ENCODE assay signal across 15 cellular contexts in the genomic region with DNA sequence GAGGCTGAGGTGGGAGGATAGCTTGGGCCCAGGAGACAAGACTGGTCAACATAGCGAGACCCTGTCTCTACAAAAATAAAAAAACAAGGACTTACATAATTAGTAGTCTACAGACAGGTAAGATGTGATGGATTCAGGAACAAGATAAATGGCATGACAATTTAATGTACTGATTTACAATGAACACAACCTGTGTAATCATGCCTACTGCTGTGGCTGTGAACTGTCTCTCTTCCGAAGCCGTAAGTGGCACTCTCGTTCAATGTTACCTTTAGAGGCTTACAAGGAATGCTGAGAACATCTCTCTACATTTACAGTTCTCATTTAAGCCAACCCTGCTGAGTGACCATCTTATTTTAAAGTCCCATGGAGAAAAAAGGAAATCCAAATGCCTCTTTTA.
DNase-seq lines count a peak whose midpoint lies in the region; TF ChIP-seq lines count a peak whose summit lies in the region.
"Had no signal": no experiment of that assay in that cellular context is flagged by ENCODE, and none has a peak within 500 bp of the region (broad histone marks: within the 10 kb centered on the region; RNA-seq: fewer than 3 reads in every experiment).

No MANE protein-coding gene starts in this region.

- H3K27me3 ChIP-seq in H9 (ENCODE audit: insufficient read depth, low read length) (no peaks in the 10 kb centered on the region), HUES48 (ENCODE audit: control insufficient read depth, insufficient read depth, low read length) (no peaks in the 10 kb centered on the region), mesendoderm (ENCODE audit: insufficient read depth, low read length, poor library complexity) (no peaks in the 10 kb centered on the region)

- H3K56ac ChIP-seq in H9 (ENCODE audit: insufficient read length, low read depth, low read length) = no peak overlapping the region
- H3K56ac ChIP-seq in mesendoderm (ENCODE audit: low read length) = peak overlapping the region; percentile 89

- H3K79me1 ChIP-seq in H9 (ENCODE audit: insufficient read depth, low read depth, low read length, poor library complexity, severe bottlenecking) (no peaks in the 10 kb centered on the region), mesendoderm (ENCODE audit: low read length) (no peaks in the 10 kb centered on the region)

- H3K9ac ChIP-seq in H9 (ENCODE audit: extremely low read depth, insufficient read length, low read length) = no peak overlapping the region
- no peak overlapping the region for H3K9ac ChIP-seq in HUES48 (ENCODE audit: low read depth, low read length)
- no peak overlapping the region for H3K9ac ChIP-seq in mesendoderm (ENCODE audit: low read length)

- intact Hi-C loops in dendritic cell treated with granulocyte-macrophage colony-stimulating factor and Interleukin-4, amounts not matched to agents 40 ng/mL and 50 ng/mL, for 4 days (cut with micrococcal nuclease) = loop anchor here (5.0 kb wide), 2 partner anchors 41 to 44 kb away; no protein-coding TSS in a partner anchor

- no peak overlapping the region for H2BK5ac ChIP-seq in H9 (ENCODE audit: insufficient read length, low read length)
- peak overlapping the region; percentile 100 for H2BK5ac ChIP-seq in mesendoderm (ENCODE audit: low read length)

- no peak overlapping the region for H3K4me3 Mint-ChIP-seq in H9
- no peak overlapping the region for H3K4me3 Mint-ChIP-seq in dendritic cell treated with granulocyte-macrophage colony-stimulating factor and Interleukin-4, amounts not matched to agents 40 ng/mL and 50 ng/mL, for 4 days
- H3K4me3 Mint-ChIP-seq: CD4-positive, CD25-positive, alpha-beta regulatory T cell; CD8-positive, alpha-beta memory T cell; GM23338 had no signal

- no CpG with 5 or more reads among the region's 4 CpGs for WGBS in H9 (ENCODE audit: extremely low coverage, insufficient read length, low lambda C conversion rate)
- WGBS in mesendoderm (ENCODE audit: extremely low coverage, insufficient coverage, low lambda C conversion rate) = no CpG with 5 or more reads among the region's 4 CpGs

- no peaks in the 10 kb centered on the region for H4K20me1 ChIP-seq in H9 (ENCODE audit: control insufficient read depth, insufficient read depth, insufficient read length)

- H3K9me3 ChIP-seq in H9 (ENCODE audit: control insufficient read depth, low read depth, low read length) (no peaks in the 10 kb centered on the region), HUES48 (ENCODE audit: control insufficient read depth, insufficient read depth, low read length) (no peaks in the 10 kb centered on the region)
- H3K9me3 ChIP-seq: BE2C had no signal

- H4K8ac ChIP-seq in H9 (replicated peaks; ENCODE audit: insufficient read length, low read depth, low read length) = no peak overlapping the region
- H4K8ac ChIP-seq in mesendoderm (ENCODE audit: low read depth, low read length) = peak overlapping the region; percentile 93

- H3K79me2 ChIP-seq in H9 (ENCODE audit: insufficient read depth, low read length) (no peaks in the 10 kb centered on the region), mesendoderm (ENCODE audit: control insufficient read depth, insufficient read depth, low read length) (no peaks in the 10 kb centered on the region)

- H2BK20ac ChIP-seq in H9 (ENCODE audit: low read depth, low read length, poor library complexity, severe bottlenecking) = no peak overlapping the region

- no peak overlapping the region for H3K14ac ChIP-seq in H9 (ENCODE audit: insufficient read depth, low read length)

- no peaks in the 10 kb centered on the region for H3K36me3 Mint-ChIP-seq in H9 (ENCODE audit: insufficient read depth in 1 of 3, low read depth in 3 of 3)
- H3K36me3 Mint-ChIP-seq in dendritic cell treated with granulocyte-macrophage colony-stimulating factor and Interleukin-4, amounts not matched to agents 40 ng/mL and 50 ng/mL, for 4 days (ENCODE audit: low read depth) = no peaks in the 10 kb centered on the region
- H3K36me3 Mint-ChIP-seq: CD4-positive, CD25-positive, alpha-beta regulatory T cell had no signal

- H4K91ac ChIP-seq in H9 (ENCODE audit: insufficient read length, low read depth, low read length) = no peak overlapping the region

- H2BK15ac ChIP-seq in H9 (ENCODE audit: low read depth, low read length) (no peak overlapping the region), mesendoderm (replicated peaks; ENCODE audit: low read depth) (no peak overlapping the region)

- H3K27ac Mint-ChIP-seq in H9 = no peak overlapping the region
- peak overlapping the region; percentile 92 for H3K27ac Mint-ChIP-seq in dendritic cell treated with granulocyte-macrophage colony-stimulating factor and Interleukin-4, amounts not matched to agents 40 ng/mL and 50 ng/mL, for 4 days
- H3K27ac Mint-ChIP-seq: CD4-positive, CD25-positive, alpha-beta regulatory T cell; GM23338 had no signal

- peaks cover 14 to 21% of the 10 kb centered on the region in 2 experiments for H3K4me1 Mint-ChIP-seq in H9
- peaks cover 36% of the 10 kb centered on the region for H3K4me1 Mint-ChIP-seq in dendritic cell treated with granulocyte-macrophage colony-stimulating factor and Interleukin-4, amounts not matched to agents 40 ng/mL and 50 ng/mL, for 4 days (ENCODE audit: low read depth)
- H3K4me1 Mint-ChIP-seq: CD4-positive, CD25-positive, alpha-beta regulatory T cell; CD8-positive, alpha-beta memory T cell had no signal

- no peak overlapping the region for H2BK12ac ChIP-seq in H9 (ENCODE audit: insufficient read length, low read depth, low read length)

- DNase-seq in H9 = no peak
- peak; percentile 39 for DNase-seq in mesendoderm
- DNase-seq in epidermal melanocyte (ENCODE audit: insufficient read length, low spot score) = no peak
- DNase-seq in activated effector memory CD4-positive, alpha-beta T cell treated with anti-CD3 and anti-CD28 coated beads, Interleukin-2, amount 50 U/mL, for 16 hours = no peak
- DNase-seq in DMS 273 treated with DMSO at 0.1 percent for 48 hours (lab: John Stamatoyannopoulos, UW) = no peak
- DNase-seq: ACHN; BE2C; C1 segment of cervical spinal cord; CD4-positive, CD25-positive, alpha-beta regulatory T cell; CD8-positive, alpha-beta memory T cell; COR-L47; H7 had no signal

- H3K4me2 ChIP-seq in H9 (ENCODE audit: insufficient read depth, insufficient read length, low read length) = no peak overlapping the region
- H3K4me2 ChIP-seq in mesendoderm (ENCODE audit: low read length) = no peak overlapping the region
- H3K4me2 ChIP-seq: GM23338 had no signal

- peak overlapping the region; percentile 40 for H2AFZ ChIP-seq in H9 (ENCODE audit: low read length)
- H2AFZ ChIP-seq: GM23338 had no signal

- H3T11ph ChIP-seq in H9 (ENCODE audit: low read length) = no peak overlapping the region

- H3K9me3 Mint-ChIP-seq in H9 = no peaks in the 10 kb centered on the region
- no peaks in the 10 kb centered on the region for H3K9me3 Mint-ChIP-seq in dendritic cell treated with granulocyte-macrophage colony-stimulating factor and Interleukin-4, amounts not matched to agents 40 ng/mL and 50 ng/mL, for 4 days
- H3K9me3 Mint-ChIP-seq: CD8-positive, alpha-beta memory T cell; GM23338 had no signal

- H3K4ac ChIP-seq in H9 (ENCODE audit: low read depth, low read length) (no peak overlapping the region), mesendoderm (ENCODE audit: low read depth, low read length) (peak overlapping the region; percentile 81)

- H3K4me1 ChIP-seq in H9 (ENCODE audit: insufficient read depth, low read length) = no peaks in the 10 kb centered on the region
- H3K4me1 ChIP-seq in HUES48 (ENCODE audit: control insufficient read depth, insufficient read depth, low read length) = peaks cover 23% of the 10 kb centered on the region
- H3K4me1 ChIP-seq in mesendoderm (ENCODE audit: control insufficient read depth, low read depth, low read length) = peaks cover 12% of the 10 kb centered on the region
- H3K4me1 ChIP-seq: BE2C had no signal

- no peak overlapping the region for H2AK5ac ChIP-seq in H9 (ENCODE audit: insufficient read length, low read length)
- H2AK5ac ChIP-seq in mesendoderm (ENCODE audit: low read length) = peak overlapping the region; percentile 77

- no peaks in the 10 kb centered on the region for H3K36me3 ChIP-seq in HUES48 (ENCODE audit: control insufficient read depth, insufficient read depth, low read length)
- no peaks in the 10 kb centered on the region for H3K36me3 ChIP-seq in mesendoderm (ENCODE audit: control insufficient read depth, insufficient read depth, low read length)
- H3K36me3 ChIP-seq: BE2C had no signal

- TF ChIP-seq CTCF in H9 (conservative IDR thresholded peaks at IDR 0.05) = no peak

- no peaks in the 10 kb centered on the region for H3K23me2 ChIP-seq in H9 (ENCODE audit: insufficient read length, low read depth, low read length, poor library complexity, severe bottlenecking)

- H3K18ac ChIP-seq in H9 (ENCODE audit: insufficient read length, low read depth, low read length) = no peak overlapping the region
- H3K18ac ChIP-seq in mesendoderm (ENCODE audit: low read length) = peak overlapping the region; percentile 99

- H2BK120ac ChIP-seq in H9 (ENCODE audit: low read depth, low read length, poor library complexity, severe bottlenecking) (no peak overlapping the region), mesendoderm (ENCODE audit: low read depth, low read length) (peak overlapping the region; percentile 94)

- H4K5ac ChIP-seq in H9 (ENCODE audit: insufficient read length, low read depth, low read length) (peak overlapping the region; percentile 83), mesendoderm (ENCODE audit: low read length) (peak overlapping the region; percentile 50)

- no peak overlapping the region for H3K23ac ChIP-seq in H9 (ENCODE audit: insufficient read length, low read depth, low read length)
- H3K23ac ChIP-seq in mesendoderm (ENCODE audit: low read length) = no peak overlapping the region

- no peak overlapping the region for H3K4me3 ChIP-seq in HUES48 (ENCODE audit: low read depth, low read length)
- no peak overlapping the region for H3K4me3 ChIP-seq in mesendoderm (ENCODE audit: low read length)
- H3K4me3 ChIP-seq: GM23338 had no signal

- no peak overlapping the region for H3K27ac ChIP-seq in H9 (ENCODE audit: insufficient read length, low read depth, low read length)
- H3K27ac ChIP-seq in HUES48 (ENCODE audit: low read depth, low read length) = peak overlapping the region; percentile 46
- peak overlapping the region; percentile 94 for H3K27ac ChIP-seq in mesendoderm (ENCODE audit: low read depth, low read length)

- H3K27me3 Mint-ChIP-seq in H9 (ENCODE audit: low read depth) = no peaks in the 10 kb centered on the region
- no peaks in the 10 kb centered on the region for H3K27me3 Mint-ChIP-seq in dendritic cell treated with granulocyte-macrophage colony-stimulating factor and Interleukin-4, amounts not matched to agents 40 ng/mL and 50 ng/mL, for 4 days
- H3K27me3 Mint-ChIP-seq: CD4-positive, CD25-positive, alpha-beta regulatory T cell had no signal
